22 cellular contexts compared by ENCODE assay signal in genomic region chr13:65584126-65584525, GRCh38.
"Had no signal": no experiment of that assay in that cellular context is flagged by ENCODE, and none has a peak within 500 bp of the region (broad histone marks: within the 10 kb centered on the region; RNA-seq: fewer than 3 reads in every experiment).

No MANE protein-coding gene starts in this region.

- H3K9me3 ChIP-seq: breast epithelium, MG63 had no signal

- H3K36me3 Mint-ChIP-seq: activated naive CD4-positive, alpha-beta T cell treated with anti-CD3 and anti-CD28 coated beads, Interleukin-2, amount 10 ng/mL, durations not matched to agents 7 days and 5 days; activated naive CD8-positive, alpha-beta T cell treated with anti-CD3 and anti-CD28 coated beads for 36 hours; T-cell had no signal

- ATAC-seq: activated CD4-positive, CD25-positive, alpha-beta regulatory T cell treated with anti-CD3 and anti-CD28 coated beads, Interleukin-2, amount 50 U/mL, for 24 hours; activated CD8-positive, alpha-beta T cell treated with anti-CD3 and anti-CD28 coated beads for 36 hours; activated T-cell treated with anti-CD3 and anti-CD28 coated beads, Interleukin-2, amount 50 U/mL, for 72 hours; T-cell had no signal

- H3K4me1 Mint-ChIP-seq: activated naive CD4-positive, alpha-beta T cell treated with anti-CD3 and anti-CD28 coated beads, Interleukin-2, amount 10 ng/mL, durations not matched to agents 7 days and 5 days; activated naive CD8-positive, alpha-beta T cell treated with anti-CD3 and anti-CD28 coated beads for 36 hours; T-cell had no signal

- DNase-seq: activated CD4-positive, alpha-beta T cell treated with anti-CD3 and anti-CD28 coated beads for 4 hours; activated CD8-positive, alpha-beta memory T cell treated with anti-CD3 and anti-CD28 coated beads, Interleukin-2, amount 50 U/mL, for 4 hours; activated CD8-positive, alpha-beta T cell treated with anti-CD3 and anti-CD28 coated beads for 36 hours; activated gamma-delta T cell treated with Interleukin-2 at 50 U/mL for 16 hours; activated naive CD4-positive, alpha-beta T cell treated with anti-CD3 and anti-CD28 coated beads, Interleukin-2, amount 10 ng/mL, durations not matched to agents 7 days and 5 days; activated naive CD8-positive, alpha-beta T cell treated with anti-CD3 and anti-CD28 coated beads for 36 hours; activated T-cell treated with anti-CD3 and anti-CD28 coated beads, Interleukin-2, amount 50 U/mL, for 72 hours; caudate nucleus; MG63; MV-4-11; NCI-H1105; NCI-H1436; NCI-H1694 treated with DMSO at 0.1 percent for 48 hours; NCI-H2029 treated with DMSO at 0.1 percent for 48 hours; NCI-H510A treated with DMSO at 0.1 percent for 48 hours; SIG-M5; T-cell; WERI-Rb-1 had no signal

- H3K4me3 ChIP-seq: breast epithelium, MG63 had no signal

- H3K27ac ChIP-seq: breast epithelium, KMS-11, WERI-Rb-1 had no signal

- H3K27me3 Mint-ChIP-seq: activated CD8-positive, alpha-beta T cell treated with anti-CD3 and anti-CD28 coated beads for 36 hours; activated naive CD4-positive, alpha-beta T cell treated with anti-CD3 and anti-CD28 coated beads, Interleukin-2, amount 10 ng/mL, durations not matched to agents 7 days and 5 days; activated naive CD8-positive, alpha-beta T cell treated with anti-CD3 and anti-CD28 coated beads for 36 hours; T-cell had no signal

- H3K4me3 Mint-ChIP-seq: activated CD8-positive, alpha-beta T cell treated with anti-CD3 and anti-CD28 coated beads for 36 hours; activated naive CD4-positive, alpha-beta T cell treated with anti-CD3 and anti-CD28 coated beads, Interleukin-2, amount 10 ng/mL, durations not matched to agents 7 days and 5 days; activated naive CD8-positive, alpha-beta T cell treated with anti-CD3 and anti-CD28 coated beads for 36 hours; activated T-cell treated with anti-CD3 and anti-CD28 coated beads, Interleukin-2, amount 50 U/mL, for 72 hours; T-cell had no signal

- H3K9ac ChIP-seq: KMS-11 had no signal

- H3K27me3 ChIP-seq: breast epithelium, MG63 had no signal

- H3K4me1 ChIP-seq: breast epithelium had no signal

- H3K36me3 ChIP-seq: breast epithelium, MG63, WERI-Rb-1 had no signal

- H3K4me2 ChIP-seq: KMS-11 had no signal

- H3K27ac Mint-ChIP-seq: activated CD8-positive, alpha-beta T cell treated with anti-CD3 and anti-CD28 coated beads for 36 hours; activated naive CD4-positive, alpha-beta T cell treated with anti-CD3 and anti-CD28 coated beads, Interleukin-2, amount 10 ng/mL, durations not matched to agents 7 days and 5 days; activated naive CD8-positive, alpha-beta T cell treated with anti-CD3 and anti-CD28 coated beads for 36 hours; activated T-cell treated with anti-CD3 and anti-CD28 coated beads, Interleukin-2, amount 50 U/mL, for 72 hours; activated T-helper 2 cell treated with anti-CD3 and anti-CD28 coated beads, Interferon-gamma antibody, Interleukin-2, Interleukin-4, amounts not matched to agents 10 μg/mL and 5 μg/mL and 100 μg/mL, durations not matched to agents 14 hours and 24 hours and 36 hours; T-cell had no signal
